In genomic region chr5:40410231-40410861, GRCh38 we compare ENCODE assay signal across 8 cellular contexts.
A peak's percentile ranks its signal among the peaks of the same experiment; 100 is the strongest.
DNase-seq lines count a peak whose midpoint lies in the region; ATAC-seq, FAIRE-seq and TF ChIP-seq lines count a peak whose summit lies in the region.

No MANE protein-coding gene starts in this region.

- H3K4me3 ChIP-seq in liver (ENCODE audit: low read depth in 1 of 3, low read length in 3 of 3): no peak overlapping the region
- no peak overlapping the region for H3K4me3 ChIP-seq in HepG2 (replicated peaks in 1 of 3; ENCODE audit: insufficient read depth in 1 of 3, low read depth in 2 of 3, low read length in 3 of 3)
- H3K4me3 ChIP-seq in fibroblast of villous mesenchyme (ENCODE audit: low read depth, low read length): no peak overlapping the region

- no peaks in the 10 kb centered on the region for H3K79me2 ChIP-seq in HepG2 (ENCODE audit: insufficient read depth, low read length)

- TF ChIP-seq RAD21 in liver (IDR thresholded peaks at IDR 0.05) (no peak), HepG2 (CRISPR knock-in tag; IDR thresholded peaks at IDR 0.05) (no peak)

- in situ Hi-C loops in HepG2 (cut with HindIII; ENCODE audit: extremely low pct_ligation_motif_present, low pct_unique_long_range_greater_than_20kb): no loop called here

- no peaks in the 10 kb centered on the region for H3K27me3 ChIP-seq in liver (ENCODE audit: control insufficient read depth in 4 of 4, insufficient read depth in 4 of 4, low read length in 3 of 4)
- no peaks in the 10 kb centered on the region for H3K27me3 ChIP-seq in HepG2 (ENCODE audit: control insufficient read depth in 1 of 2, insufficient read depth in 2 of 2, low read length in 2 of 2)

- no peak overlapping the region for H3K4me2 ChIP-seq in HepG2 (ENCODE audit: low read depth, low read length)

- WGBS in liver: 54% methylated on average over 9 of the region's 9 CpGs
- 57% methylated on average over 9 of the region's 9 CpGs for WGBS in HepG2 (ENCODE audit: low lambda C conversion rate)

- no peaks in the 10 kb centered on the region for H4K20me1 ChIP-seq in HepG2 (ENCODE audit: insufficient read depth, low read length)

- H3K9me3 ChIP-seq in liver (ENCODE audit: control insufficient read depth in 4 of 4, low read length in 3 of 4): no peaks in the 10 kb centered on the region
- no peaks in the 10 kb centered on the region for H3K9me3 ChIP-seq in HepG2 (ENCODE audit: low read length)

- H3K36me3 ChIP-seq in liver (ENCODE audit: control insufficient read depth in 4 of 4, insufficient read depth in 3 of 4, low read depth in 1 of 4, low read length in 3 of 4): no peaks in the 10 kb centered on the region
- no peaks in the 10 kb centered on the region for H3K36me3 ChIP-seq in HepG2 (replicated peaks in 1 of 2; ENCODE audit: control insufficient read depth in 1 of 2, insufficient read depth in 2 of 2, low read length in 2 of 2)

- TF ChIP-seq POLR2A in HepG2 (IDR thresholded peaks at IDR 0.05; ENCODE audit: insufficient read depth in 1 of 2, low read depth in 2 of 2, low read length in 2 of 2): no peak

- no peak overlapping the region for H2AFZ ChIP-seq in HepG2 (ENCODE audit: low read length)

- no peak for TF ChIP-seq CTCF in liver (IDR thresholded peaks at IDR 0.05; ENCODE audit: low read depth, low read length, missing input control)
- no peak for TF ChIP-seq CTCF in HepG2 (CRISPR knock-in tag; IDR thresholded peaks at IDR 0.05)
- no peak for TF ChIP-seq CTCF in fibroblast of villous mesenchyme (IDR thresholded peaks at IDR 0.05; ENCODE audit: insufficient read depth, low read depth, low read length)

- TF ChIP-seq EP300 in HepG2 (IDR thresholded peaks at IDR 0.05; ENCODE audit: low read depth in 2 of 2, low read length in 2 of 2) (no peak), HepG2 (CRISPR knock-in tag; IDR thresholded peaks at IDR 0.05; ENCODE audit: borderline replicate concordance) (no peak)

- intact Hi-C loops in HepG2 (cut with micrococcal nuclease; ENCODE audit: unreplicated experiment): no loop called here

- DNase-seq in HepG2 (ENCODE audit: low spot score) (no peak), fibroblast of villous mesenchyme (ENCODE audit: low read depth) (peak; percentile 64), kidney tubule cell (ENCODE audit: low spot score) (no peak), NCI-H1105 treated with DMSO at 0.1 percent for 48 hours (lab: John Stamatoyannopoulos, UW) (no peak)
- DNase-seq in activated CD8-positive, alpha-beta memory T cell treated with anti-CD3 and anti-CD28 coated beads for 4 hours (ENCODE audit: low read depth in 2 of 2): peak; percentile 41 to 54
- DNase-seq in stimulated activated CD4-positive, alpha-beta T cell treated with anti-CD3 and anti-CD28 coated beads, Interleukin-12 subunit alpha, Interleukin-12 subunit beta, amount 100 ng/mL, for 48 hours (ENCODE audit: low read depth in 2 of 3, low spot score in 1 of 3): peak; percentile 52 to 61 (median 54)

- H3K9ac ChIP-seq in liver (ENCODE audit: low read depth in 1 of 2, low read length in 2 of 2) (no peak overlapping the region), HepG2 (ENCODE audit: insufficient read depth, low read depth, low read length) (no peak overlapping the region)

- H3K27ac ChIP-seq in liver (ENCODE audit: low read depth in 1 of 2, low read length in 2 of 2) (peak overlapping the region in 1 of 2 donors; percentile 10), HepG2 (ENCODE audit: extremely low read length, insufficient read depth, low read length) (no peak overlapping the region)

- ATAC-seq in HepG2 (no peak), GM21526 (IDR thresholded peaks at IDR 0.05; ENCODE audit: low FRiP score, unreplicated experiment) (no peak)

- FAIRE-seq in HepG2 (lab: Jason Lieb, UNC): no peak

- POLR2A ChIA-PET in HepG2 (lab: Yijun Ruan, JAX): no interaction called here

- no peaks in the 10 kb centered on the region for H3K4me1 ChIP-seq in liver (ENCODE audit: control insufficient read depth in 4 of 4, insufficient read depth in 4 of 4, low read length in 3 of 4)
- peaks cover 23% of the 10 kb centered on the region for H3K4me1 ChIP-seq in HepG2 (ENCODE audit: insufficient read depth, low read length)

- CTCF ChIA-PET in HepG2 (lab: Yijun Ruan, JAX; ENCODE audit: low intra/inter-chr PET ratio, low total read pairs): no interaction called here

- no TSS peak for BruUV-seq in HepG2 (replicated peaks; lab: Mats Ljungman, UMichigan)

TF ChIP-seq in liver, 16 proteins besides CTCF, POLR2A, EP300 and RAD21:
- peak; percentile 20 for TF ChIP-seq SP1 (IDR thresholded peaks at IDR 0.05)
- TF ChIP-seq NR2F2 (IDR thresholded peaks at IDR 0.05): no peak

TF ChIP-seq in HepG2, 621 proteins besides CTCF, POLR2A, EP300 and RAD21:
- no peak for TF ChIP-seq ZNF124 (CRISPR knock-in tag; IDR thresholded peaks at IDR 0.05)
- no peak for TF ChIP-seq ZNF639 (CRISPR knock-in tag; conservative IDR thresholded peaks at IDR 0.05)
- TF ChIP-seq HNF1B (CRISPR knock-in tag; IDR thresholded peaks at IDR 0.05): no peak
- TF ChIP-seq PRMT3 (CRISPR knock-in tag; IDR thresholded peaks at IDR 0.05; ENCODE audit: borderline replicate concordance, low read depth): no peak
- no peak for TF ChIP-seq POLR2AphosphoS2 (IDR thresholded peaks at IDR 0.05; ENCODE audit: low read depth, low read length)
- TF ChIP-seq ZFP62 (CRISPR knock-in tag; IDR thresholded peaks at IDR 0.05): no peak
- no peak for TF ChIP-seq MED1 (CRISPR knock-in tag; IDR thresholded peaks at IDR 0.05)
- no peak for TF ChIP-seq TFE3 (CRISPR knock-in tag; IDR thresholded peaks at IDR 0.05)

Comparison
In these comparisons a context has a peak if more than half of its experiments do, and no peak if none do; other contexts are left out.
1. DNase-seq: peak in activated CD8-positive, alpha-beta memory T cell treated with anti-CD3 and anti-CD28 coated beads for 4 hours (2 of 2), fibroblast of villous mesenchyme (single experiment) and stimulated activated CD4-positive, alpha-beta T cell treated with anti-CD3 and anti-CD28 coated beads, Interleukin-12 subunit alpha, Interleukin-12 subunit beta, amount 100 ng/mL, for 48 hours (3 of 3); none in HepG2 (single experiment), kidney tubule cell (single experiment) and NCI-H1105 treated with DMSO at 0.1 percent for 48 hours (single experiment).